Comparison of ENCODE assay signal across 37 cellular contexts in genomic region chr18:7614030-7614429, GRCh38.
"Had no signal": no experiment of that assay in that cellular context is flagged by ENCODE, and none has a peak within 500 bp of the region (broad histone marks: within the 10 kb centered on the region; RNA-seq: fewer than 3 reads in every experiment).

No MANE protein-coding gene starts in this region.

- FAIRE-seq: bronchial epithelial cell, TTC549 had no signal

- ATAC-seq: activated CD8-positive, alpha-beta T cell treated with anti-CD3 and anti-CD28 coated beads for 36 hours; activated naive CD8-positive, alpha-beta T cell treated with anti-CD3 and anti-CD28 coated beads, Interleukin-2, amount 50 U/mL, for 24 hours; activated T-cell treated with anti-CD3 and anti-CD28 coated beads, Interleukin-2, amount 50 U/mL, for 4 hours; activated T-cell treated with anti-CD3 and anti-CD28 coated beads, Interleukin-2, amount 50 U/mL, for 72 hours; activated T-helper 17 cell treated with anti-CD3 and anti-CD28 coated beads, Interleukin-2, amount 50 U/mL, for 72 hours had no signal

- H3K9me3 Mint-ChIP-seq: activated B cell treated with CpG ODN at 0.5 μM for 24 hours; activated CD4-positive, alpha-beta memory T cell treated with anti-CD3 and anti-CD28 coated beads for 36 hours; activated CD4-positive, alpha-beta T cell treated with anti-CD3 and anti-CD28 coated beads, Interleukin-2, amount 10 ng/mL, durations not matched to agents 24 days and 14 days; activated naive CD4-positive, alpha-beta T cell treated with anti-CD3 and anti-CD28 coated beads, Interleukin-2, amount 10 ng/mL, durations not matched to agents 7 days and 5 days; activated naive CD4-positive, alpha-beta T cell treated with anti-CD3 and anti-CD28 coated beads, Interleukin-2, amount 50 U/mL, for 24 hours; activated naive CD8-positive, alpha-beta T cell treated with anti-CD3 and anti-CD28 coated beads, Interleukin-2, amount 10 ng/mL, durations not matched to agents 7 days and 5 days; activated naive CD8-positive, alpha-beta T cell treated with anti-CD3 and anti-CD28 coated beads, Interleukin-2, amount 50 U/mL, for 24 hours; activated T-cell treated with anti-CD3 and anti-CD28 coated beads, Interleukin-2, amount 50 U/mL, for 4 hours; activated T-helper 1 cell treated with anti-CD3 and anti-CD28 coated beads, Interleukin-12 subunit alpha, Interleukin-12 subunit beta, Interleukin-2, Interleukin-4 antibody, amounts not matched to agents 30 ng/mL and 10 ng/mL and 1 ng/mL, durations not matched to agents 14 hours and 24 hours and 36 hours; activated T-helper 17 cell treated with anti-CD3 and anti-CD28 coated beads, Interleukin-2, amount 50 U/mL, for 72 hours; brain; central memory CD8-positive, alpha-beta T cell; T-helper 1 cell treated with Interleukin-12 subunit alpha and Interleukin-12 subunit beta and Interleukin-4 antibody, amounts not matched to agents 30 μg/mL and 1 μg/mL, for 36 hours; T-helper 2 cell treated with Interferon-gamma antibody and Interleukin-4, amounts not matched to agents 5 μg/mL and 100 μg/mL, for 36 hours had no signal

- H3K4me3 Mint-ChIP-seq: activated B cell treated with CpG ODN at 0.5 μM for 24 hours; activated CD4-positive, alpha-beta memory T cell treated with anti-CD3 and anti-CD28 coated beads for 36 hours; activated CD4-positive, alpha-beta T cell treated with anti-CD3 and anti-CD28 coated beads, Interleukin-2, amount 10 ng/mL, durations not matched to agents 24 days and 14 days; activated CD8-positive, alpha-beta T cell treated with anti-CD3 and anti-CD28 coated beads for 36 hours; activated naive CD4-positive, alpha-beta T cell treated with anti-CD3 and anti-CD28 coated beads, Interleukin-2, amount 10 ng/mL, durations not matched to agents 7 days and 5 days; activated naive CD4-positive, alpha-beta T cell treated with anti-CD3 and anti-CD28 coated beads, Interleukin-2, amount 50 U/mL, for 24 hours; activated naive CD8-positive, alpha-beta T cell; activated naive CD8-positive, alpha-beta T cell treated with anti-CD3 and anti-CD28 coated beads, Interleukin-2, amount 10 ng/mL, durations not matched to agents 7 days and 5 days; activated naive CD8-positive, alpha-beta T cell treated with anti-CD3 and anti-CD28 coated beads, Interleukin-2, amount 50 U/mL, for 24 hours; activated T-cell treated with anti-CD3 and anti-CD28 coated beads, Interleukin-2, amount 50 U/mL, for 4 hours; activated T-cell treated with anti-CD3 and anti-CD28 coated beads, Interleukin-2, amount 50 U/mL, for 72 hours; activated T-helper 1 cell treated with anti-CD3 and anti-CD28 coated beads, Interleukin-12 subunit alpha, Interleukin-12 subunit beta, Interleukin-2, Interleukin-4 antibody, amounts not matched to agents 30 ng/mL and 10 ng/mL and 1 ng/mL, durations not matched to agents 14 hours and 24 hours and 36 hours; activated T-helper 17 cell treated with anti-CD3 and anti-CD28 coated beads, Interleukin-2, amount 50 U/mL, for 72 hours; brain; central memory CD8-positive, alpha-beta T cell; T-helper 1 cell treated with Interleukin-12 subunit alpha and Interleukin-12 subunit beta and Interleukin-4 antibody, amounts not matched to agents 30 μg/mL and 1 μg/mL, for 36 hours; T-helper 2 cell treated with Interferon-gamma antibody and Interleukin-4, amounts not matched to agents 5 μg/mL and 100 μg/mL, for 36 hours had no signal

- H3K36me3 ChIP-seq: ascending aorta, cardiac muscle cell had no signal

- H3K9me3 ChIP-seq: ascending aorta had no signal

- H3K27me3 ChIP-seq: ascending aorta, cardiac muscle cell had no signal

- H3K4me3 ChIP-seq: ascending aorta, cardiac muscle cell had no signal

- H3K27ac Mint-ChIP-seq: activated B cell treated with CpG ODN at 0.5 μM for 24 hours; activated CD4-positive, alpha-beta memory T cell treated with anti-CD3 and anti-CD28 coated beads for 36 hours; activated CD4-positive, alpha-beta T cell treated with anti-CD3 and anti-CD28 coated beads, Interleukin-2, amount 10 ng/mL, durations not matched to agents 24 days and 14 days; activated CD8-positive, alpha-beta T cell treated with anti-CD3 and anti-CD28 coated beads for 36 hours; activated naive CD4-positive, alpha-beta T cell treated with anti-CD3 and anti-CD28 coated beads, Interleukin-2, amount 10 ng/mL, durations not matched to agents 7 days and 5 days; activated naive CD4-positive, alpha-beta T cell treated with anti-CD3 and anti-CD28 coated beads, Interleukin-2, amount 50 U/mL, for 24 hours; activated naive CD8-positive, alpha-beta T cell; activated naive CD8-positive, alpha-beta T cell treated with anti-CD3 and anti-CD28 coated beads, Interleukin-2, amount 10 ng/mL, durations not matched to agents 7 days and 5 days; activated naive CD8-positive, alpha-beta T cell treated with anti-CD3 and anti-CD28 coated beads, Interleukin-2, amount 50 U/mL, for 24 hours; activated T-cell treated with anti-CD3 and anti-CD28 coated beads, Interleukin-2, amount 50 U/mL, for 72 hours; activated T-helper 1 cell treated with anti-CD3 and anti-CD28 coated beads, Interleukin-12 subunit alpha, Interleukin-12 subunit beta, Interleukin-2, Interleukin-4 antibody, amounts not matched to agents 30 ng/mL and 10 ng/mL and 1 ng/mL, durations not matched to agents 14 hours and 24 hours and 36 hours; activated T-helper 17 cell treated with anti-CD3 and anti-CD28 coated beads, Interleukin-2, amount 50 U/mL, for 72 hours; brain; T-helper 1 cell treated with Interleukin-12 subunit alpha and Interleukin-12 subunit beta and Interleukin-4 antibody, amounts not matched to agents 30 μg/mL and 1 μg/mL, for 36 hours; T-helper 2 cell treated with Interferon-gamma antibody and Interleukin-4, amounts not matched to agents 5 μg/mL and 100 μg/mL, for 36 hours had no signal

- H3K36me3 Mint-ChIP-seq: activated CD4-positive, alpha-beta memory T cell treated with anti-CD3 and anti-CD28 coated beads for 36 hours; activated naive CD4-positive, alpha-beta T cell treated with anti-CD3 and anti-CD28 coated beads, Interleukin-2, amount 10 ng/mL, durations not matched to agents 7 days and 5 days; activated naive CD4-positive, alpha-beta T cell treated with anti-CD3 and anti-CD28 coated beads, Interleukin-2, amount 50 U/mL, for 24 hours; activated naive CD8-positive, alpha-beta T cell; activated naive CD8-positive, alpha-beta T cell treated with anti-CD3 and anti-CD28 coated beads, Interleukin-2, amount 10 ng/mL, durations not matched to agents 7 days and 5 days; brain had no signal

- H3K4me1 Mint-ChIP-seq: activated B cell treated with CpG ODN at 0.5 μM for 24 hours; activated CD4-positive, alpha-beta T cell treated with anti-CD3 and anti-CD28 coated beads, Interleukin-2, amount 10 ng/mL, durations not matched to agents 24 days and 14 days; activated naive CD4-positive, alpha-beta T cell treated with anti-CD3 and anti-CD28 coated beads, Interleukin-2, amount 10 ng/mL, durations not matched to agents 7 days and 5 days; activated naive CD4-positive, alpha-beta T cell treated with anti-CD3 and anti-CD28 coated beads, Interleukin-2, amount 50 U/mL, for 24 hours; activated naive CD8-positive, alpha-beta T cell treated with anti-CD3 and anti-CD28 coated beads, Interleukin-2, amount 10 ng/mL, durations not matched to agents 7 days and 5 days; activated naive CD8-positive, alpha-beta T cell treated with anti-CD3 and anti-CD28 coated beads, Interleukin-2, amount 50 U/mL, for 24 hours; activated T-helper 17 cell treated with anti-CD3 and anti-CD28 coated beads, Interleukin-2, amount 50 U/mL, for 72 hours; central memory CD8-positive, alpha-beta T cell had no signal

- H3K27me3 Mint-ChIP-seq: activated B cell treated with CpG ODN at 0.5 μM for 24 hours; activated CD4-positive, alpha-beta memory T cell treated with anti-CD3 and anti-CD28 coated beads for 36 hours; activated CD4-positive, alpha-beta T cell treated with anti-CD3 and anti-CD28 coated beads, Interleukin-2, amount 10 ng/mL, durations not matched to agents 24 days and 14 days; activated CD8-positive, alpha-beta T cell treated with anti-CD3 and anti-CD28 coated beads for 36 hours; activated naive CD4-positive, alpha-beta T cell treated with anti-CD3 and anti-CD28 coated beads, Interleukin-2, amount 10 ng/mL, durations not matched to agents 7 days and 5 days; activated naive CD4-positive, alpha-beta T cell treated with anti-CD3 and anti-CD28 coated beads, Interleukin-2, amount 50 U/mL, for 24 hours; activated naive CD8-positive, alpha-beta T cell treated with anti-CD3 and anti-CD28 coated beads, Interleukin-2, amount 10 ng/mL, durations not matched to agents 7 days and 5 days; activated naive CD8-positive, alpha-beta T cell treated with anti-CD3 and anti-CD28 coated beads, Interleukin-2, amount 50 U/mL, for 24 hours; activated T-helper 17 cell treated with anti-CD3 and anti-CD28 coated beads, Interleukin-2, amount 50 U/mL, for 72 hours had no signal

- H3K27ac ChIP-seq: ascending aorta, cardiac muscle cell, VCaP had no signal

- DNase-seq: activated B cell treated with CpG ODN at 0.5 μM for 24 hours; activated CD4-positive, alpha-beta memory T cell treated with anti-CD3 and anti-CD28 coated beads for 36 hours; activated CD4-positive, alpha-beta T cell treated with anti-CD3 and anti-CD28 coated beads for 4 hours; activated CD4-positive, alpha-beta T cell treated with anti-CD3 and anti-CD28 coated beads, Interleukin-2, amount 10 ng/mL, durations not matched to agents 24 days and 14 days; activated CD4-positive, alpha-beta T cell treated with anti-CD3 and anti-CD28 coated beads, Interleukin-2, amount 50 U/mL, for 1 hour; activated CD4-positive, alpha-beta T cell treated with anti-CD3 and anti-CD28 coated beads, Interleukin-2, amount 50 U/mL, for 4 hours; activated CD4-positive, CD25-positive, alpha-beta regulatory T cell treated with anti-CD3 and anti-CD28 coated beads, Interleukin-2, amount 50 U/mL, for 72 hours; activated CD8-positive, alpha-beta memory T cell treated with anti-CD3 and anti-CD28 coated beads, Interleukin-2, amount 50 U/mL, for 4 hours; activated CD8-positive, alpha-beta T cell treated with anti-CD3 and anti-CD28 coated beads for 36 hours; activated effector memory CD4-positive, alpha-beta T cell treated with anti-CD3 and anti-CD28 coated beads, Interleukin-2, amount 50 U/mL, for 16 hours; activated naive CD4-positive, alpha-beta T cell treated with anti-CD3 and anti-CD28 coated beads, Interleukin-2, amount 10 ng/mL, durations not matched to agents 7 days and 5 days; activated naive CD4-positive, alpha-beta T cell treated with Interleukin-2 at 50 U/mL for 16 hours; activated naive CD8-positive, alpha-beta T cell treated with anti-CD3 and anti-CD28 coated beads, Interleukin-2, amount 10 ng/mL, durations not matched to agents 7 days and 5 days; activated naive CD8-positive, alpha-beta T cell treated with anti-CD3 and anti-CD28 coated beads, Interleukin-2, amount 50 U/mL, for 24 hours; activated T-cell treated with anti-CD3 and anti-CD28 coated beads for 4 hours; activated T-cell treated with anti-CD3 and anti-CD28 coated beads, Interleukin-2, amount 50 U/mL, for 1 hour; activated T-cell treated with anti-CD3 and anti-CD28 coated beads, Interleukin-2, amount 50 U/mL, for 4 hours; activated T-cell treated with anti-CD3 and anti-CD28 coated beads, Interleukin-2, amount 50 U/mL, for 72 hours; amygdala; anterior cingulate cortex; caudate nucleus; cerebellar nuclear complex; T-helper 2 cell; T-helper 9 cell had no signal
